Comparison of ENCODE assay signal across 9 cellular contexts in genomic region chrX:38368774-38369173, GRCh38. TPM values are rescaled to one million over a fixed set of nuclear protein-coding genes. Genes with fewer than 3 reads are reported as not detected.
"Had no signal": no experiment of that assay in that cellular context is flagged by ENCODE, and none has a peak within 500 bp of the region (broad histone marks: within the 10 kb centered on the region; RNA-seq: fewer than 3 reads in every experiment).

No MANE protein-coding gene starts in this region.

- ATAC-seq: GM23338, HepG2 had no signal

- FAIRE-seq: H1, H54, HepG2 had no signal

- H3K4me3 ChIP-seq: GM23338 had no signal

- DNase-seq: H9, HCEC 1CT had no signal

- H3K4me2 ChIP-seq: GM23338 had no signal

- H3K27ac ChIP-seq: HL-60 had no signal

- H2AFZ ChIP-seq: GM23338 had no signal

RNA-seq across cellular contexts. Expression of gene OTC, which starts 16.4 kb away (rescaled TPM):
- total RNA-seq: GM23338, H1, H9, HT1080 had no signal
- polyA plus RNA-seq: GM23338, H1, IgD-negative memory B cell had no signal
